ENCODE assay signal across 24 cellular contexts in the genomic region with DNA sequence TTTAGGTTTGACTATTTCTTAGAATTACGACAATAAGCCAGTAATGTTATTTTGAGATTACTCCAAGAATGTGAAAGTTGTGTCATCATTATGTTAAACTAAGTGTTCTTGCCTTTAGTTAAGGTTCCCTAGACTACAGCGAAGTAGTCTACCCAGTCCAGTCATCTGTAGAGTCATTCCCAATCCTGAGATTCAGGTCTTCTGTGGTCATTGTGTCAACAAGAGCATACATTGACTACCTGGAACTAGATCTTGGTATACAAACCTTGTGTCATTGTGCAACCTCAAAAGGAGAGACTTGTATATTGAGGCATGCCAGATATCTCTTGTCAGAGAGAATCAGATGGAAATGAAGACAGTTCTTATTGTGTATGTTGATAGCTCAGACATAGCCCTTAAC.
"Had no signal": no experiment of that assay in that cellular context is flagged by ENCODE, and none has a peak within 500 bp of the region (broad histone marks: within the 10 kb centered on the region; RNA-seq: fewer than 3 reads in every experiment).

No MANE protein-coding gene starts in this region.

- H3K4me3 Mint-ChIP-seq: activated T-helper 17 cell treated with anti-CD3 and anti-CD28 coated beads, Interleukin-2, amount 50 U/mL, for 72 hours; effector memory CD8-positive, alpha-beta T cell; mesothelial cell of epicardium had no signal

- H3K9me3 Mint-ChIP-seq: activated T-helper 17 cell treated with anti-CD3 and anti-CD28 coated beads, Interleukin-2, amount 50 U/mL, for 72 hours; effector memory CD8-positive, alpha-beta T cell; mesothelial cell of epicardium had no signal

- H3K27ac Mint-ChIP-seq: activated T-helper 17 cell treated with anti-CD3 and anti-CD28 coated beads, Interleukin-2, amount 50 U/mL, for 72 hours; mesothelial cell of epicardium had no signal

- H3K4me3 ChIP-seq: adrenal gland, cardiac muscle cell, lung, transverse colon, vagina had no signal

- H3K4me1 ChIP-seq: adrenal gland, transverse colon, vagina had no signal

- DNase-seq: activated CD4-positive, alpha-beta T cell treated with anti-CD3 and anti-CD28 coated beads for 1 hour; activated naive CD4-positive, alpha-beta T cell treated with Interleukin-2 at 50 U/mL for 16 hours; activated T-cell treated with anti-CD3 and anti-CD28 coated beads for 4 hours; adrenal gland; dermis blood vessel endothelial cell; effector memory CD8-positive, alpha-beta T cell; foreskin keratinocyte; glutamatergic neuron; hippocampal formation; stimulated activated CD4-positive, alpha-beta T cell treated with anti-CD3 and anti-CD28 coated beads, Interleukin-12 subunit alpha, Interleukin-12 subunit beta, amount 100 ng/mL, for 4 hours; stimulated activated CD4-positive, alpha-beta T cell treated with anti-CD3 and anti-CD28 coated beads, Interleukin-1b, Interleukin-23, amount 100 ng/mL, for 48 hours; stimulated activated CD8-positive, alpha-beta memory T cell treated with anti-CD3 and anti-CD28 coated beads, Interleukin-4, amount 100 ng/mL, for 48 hours; stimulated activated naive CD4-positive, alpha-beta T cell treated with Interleukin-2 at 50 U/mL for 16 hours; T-helper 2 cell; transverse colon had no signal

- H3K4me1 Mint-ChIP-seq: activated T-helper 17 cell treated with anti-CD3 and anti-CD28 coated beads, Interleukin-2, amount 50 U/mL, for 72 hours had no signal

- ATAC-seq: activated T-helper 17 cell treated with anti-CD3 and anti-CD28 coated beads, Interleukin-2, amount 50 U/mL, for 72 hours; effector memory CD8-positive, alpha-beta T cell; foreskin keratinocyte; left lobe of liver had no signal

- H3K27ac ChIP-seq: adrenal gland, cardiac muscle cell, foreskin keratinocyte, transverse colon, vagina, VCaP had no signal

- H3K9me3 ChIP-seq: adrenal gland, transverse colon, vagina had no signal

- H3K27me3 ChIP-seq: adrenal gland, cardiac muscle cell, foreskin keratinocyte, transverse colon, vagina had no signal

- FAIRE-seq: astrocyte, keratinocyte had no signal
